ENCODE assay signal across 8 cellular contexts in genomic region chr10:62037890-62038608, GRCh38.
DNase-seq lines count a peak whose midpoint lies in the region; ATAC-seq and TF ChIP-seq lines count a peak whose summit lies in the region.

No MANE protein-coding gene starts in this region.

- H3K9me3 Mint-ChIP-seq in activated naive CD4-positive, alpha-beta T cell treated with anti-CD3 and anti-CD28 coated beads, Interleukin-2, amount 50 U/mL, for 24 hours: no peaks in the 10 kb centered on the region
- no peaks in the 10 kb centered on the region for H3K9me3 Mint-ChIP-seq in T-cell
- H3K9me3 Mint-ChIP-seq in type B pancreatic cell: no peaks in the 10 kb centered on the region

- H3K36me3 Mint-ChIP-seq in activated naive CD4-positive, alpha-beta T cell treated with anti-CD3 and anti-CD28 coated beads, Interleukin-2, amount 50 U/mL, for 24 hours: peaks cover 13% of the 10 kb centered on the region
- H3K36me3 Mint-ChIP-seq in T-cell: peaks cover 16% of the 10 kb centered on the region
- peaks cover 13% of the 10 kb centered on the region for H3K36me3 Mint-ChIP-seq in type B pancreatic cell

- no peak for DNase-seq in activated naive CD4-positive, alpha-beta T cell treated with Interleukin-2 at 50 U/mL for 16 hours
- DNase-seq in T-cell: no peak
- no peak for DNase-seq in left lobe of liver (ENCODE audit: low spot score)
- DNase-seq in type B pancreatic cell (ENCODE audit: extremely low spot score, unreplicated experiment): no peak
- DNase-seq in GDM1 (lab: John Stamatoyannopoulos, UW): no peak

- peak overlapping the region; percentile 83 for H3K4me3 Mint-ChIP-seq in activated naive CD4-positive, alpha-beta T cell treated with anti-CD3 and anti-CD28 coated beads, Interleukin-2, amount 50 U/mL, for 24 hours
- peak overlapping the region in 1 of 3 donors; percentile 62 for H3K4me3 Mint-ChIP-seq in T-cell
- H3K4me3 Mint-ChIP-seq in type B pancreatic cell: peak overlapping the region; percentile 79

- peaks cover 92% of the 10 kb centered on the region for H3K4me1 Mint-ChIP-seq in activated naive CD4-positive, alpha-beta T cell treated with anti-CD3 and anti-CD28 coated beads, Interleukin-2, amount 50 U/mL, for 24 hours
- H3K4me1 Mint-ChIP-seq in T-cell (peaks cover 80 to 85% (median 85%) of the 10 kb centered on the region in 3 donors), type B pancreatic cell (ENCODE audit: unreplicated experiment) (peaks cover 55% of the 10 kb centered on the region)

- CTCF ChIA-PET in T-cell (lab: Charles Lee): interaction anchor here (0.5 to 11.2 kb wide), 50 partner anchors 8 to 1187 kb away, joined by 3 to 200 read pairs (median 5); partner anchors contain the start of gene ARID5B (in 1 of the 2)

- ATAC-seq in T-cell (replicated peaks in 1 of 4) (peak in 3 of 4 experiments; percentile 16 to 62 (median 24)), left lobe of liver (peak; percentile 63), HG02759 (IDR thresholded peaks at IDR 0.05; ENCODE audit: unreplicated experiment) (no peak), GM19463 (IDR thresholded peaks at IDR 0.05; ENCODE audit: unreplicated experiment) (no peak)

- POLR2A ChIA-PET in T-cell (lab: Charles Lee): interaction anchor here (0.6 to 4.0 kb wide), 12 partner anchors 11 to 1119 kb away, joined by 3 to 25 read pairs (median 5); no protein-coding TSS in a partner anchor

- peak overlapping the region; percentile 97 for H3K27ac Mint-ChIP-seq in activated naive CD4-positive, alpha-beta T cell treated with anti-CD3 and anti-CD28 coated beads, Interleukin-2, amount 50 U/mL, for 24 hours
- H3K27ac Mint-ChIP-seq in T-cell: peak overlapping the region; percentile 89 to 91
- peak overlapping the region; percentile 94 for H3K27ac Mint-ChIP-seq in type B pancreatic cell

- no peak for TF ChIP-seq CTCF in type B pancreatic cell (conservative IDR thresholded peaks at IDR 0.05)

- H3K27me3 Mint-ChIP-seq in activated naive CD4-positive, alpha-beta T cell treated with anti-CD3 and anti-CD28 coated beads, Interleukin-2, amount 50 U/mL, for 24 hours: no peaks in the 10 kb centered on the region
- H3K27me3 Mint-ChIP-seq in T-cell (no peaks in the 10 kb centered on the region), type B pancreatic cell (no peaks in the 10 kb centered on the region)

Comparison
In these comparisons a context has a peak if more than half of its experiments do, and no peak if none do; other contexts are left out.
1. ATAC-seq: peak in T-cell (3 of 4) and left lobe of liver (single experiment); none in HG02759 (single experiment) and GM19463 (single experiment).
2. Peak in every context shown above with its lines, with median percentiles within 50 percentile points of each other: H3K27ac Mint-ChIP-seq.